ENCODE assay signal across 10 cellular contexts in the genomic region with DNA sequence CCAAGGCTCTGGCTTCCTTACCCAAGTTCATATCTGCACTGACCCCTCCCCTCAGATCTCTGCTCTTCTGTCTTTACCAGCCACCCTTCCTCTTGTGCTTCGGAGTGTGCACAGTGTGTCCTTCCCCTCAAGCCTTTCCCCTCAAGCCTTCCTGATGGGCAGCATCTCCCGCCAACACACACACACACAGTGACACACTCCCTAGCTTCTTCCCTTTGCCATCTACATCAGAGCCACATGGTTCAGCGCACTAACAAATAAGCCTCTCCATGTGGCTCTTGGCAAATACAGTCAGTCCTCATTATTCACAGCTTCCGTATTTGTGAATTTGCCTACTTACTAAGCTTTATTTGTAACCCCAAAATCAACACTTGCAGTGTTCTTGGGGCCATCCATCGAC. TPM values are rescaled to one million over a fixed set of nuclear protein-coding genes. Genes with fewer than 3 reads are reported as not detected.
DNase-seq lines count a peak whose midpoint lies in the region; ATAC-seq and TF ChIP-seq lines count a peak whose summit lies in the region.
"Had no signal": no experiment of that assay in that cellular context is flagged by ENCODE, and none has a peak within 500 bp of the region (broad histone marks: within the 10 kb centered on the region; RNA-seq: fewer than 3 reads in every experiment).

No MANE protein-coding gene starts in this region.

- peaks cover 0 to 5% (median 2%) of the 10 kb centered on the region in 3 donors for H3K27me3 Mint-ChIP-seq in CD14-positive monocyte (ENCODE audit: low read depth in 3 of 3)

- peaks cover 60% of the 10 kb centered on the region for H3K79me2 ChIP-seq in osteoblast (ENCODE audit: insufficient read depth, low read length)

- peak overlapping the region; percentile 99 to 100 (median 99) for H3K27ac Mint-ChIP-seq in CD14-positive monocyte
- H3K27ac Mint-ChIP-seq: H9 had no signal

- H3K27me3 ChIP-seq in osteoblast (ENCODE audit: insufficient read depth, low read length), result no peaks in the 10 kb centered on the region
- no peaks in the 10 kb centered on the region for H3K27me3 ChIP-seq in WERI-Rb-1 (ENCODE audit: insufficient read depth, low read depth, severe bottlenecking)

- H3K4me1 Mint-ChIP-seq in CD14-positive monocyte, result peaks cover 81% of the 10 kb centered on the region

- H4K20me1 ChIP-seq in osteoblast (ENCODE audit: insufficient read depth, low read length), result peaks cover 43% of the 10 kb centered on the region

- intact Hi-C loops in CD14-positive monocyte (cut with micrococcal nuclease), result loop anchor here (1.0 to 5.0 kb wide), 3 partner anchors 8 to 37 kb away; partner anchors contain the start of gene SH3BP5 (in 2 of the 2)

- H3K27ac ChIP-seq in osteoblast (ENCODE audit: low read depth, low read length), result peak overlapping the region; percentile 15
- H3K27ac ChIP-seq in WERI-Rb-1, result no peak overlapping the region; the same call in 1 of the 2 replicates

- H3K36me3 ChIP-seq in osteoblast (ENCODE audit: insufficient read depth, low read length) (no peaks in the 10 kb centered on the region), WERI-Rb-1 (peaks cover 30% of the 10 kb centered on the region)

- peak; percentile 92 for DNase-seq in CD14-positive monocyte (ENCODE audit: low spot score)
- DNase-seq in NOMO-1 treated with DMSO at 0.1 percent for 48 hours (lab: John Stamatoyannopoulos, UW; ENCODE audit: unreplicated experiment), result peak; percentile 66
- DNase-seq in osteoblast (ENCODE audit: insufficient read length, low spot score, missing footprints), result no peak
- DNase-seq in ureter (ENCODE audit: low spot score), result no peak
- DNase-seq in WERI-Rb-1, result no peak
- DNase-seq: COR-L47, H9 had no signal

- H3K4me1 ChIP-seq in osteoblast (ENCODE audit: insufficient read depth, low read length), result peaks cover 14% of the 10 kb centered on the region

- H3K9me3 Mint-ChIP-seq in CD14-positive monocyte, result peaks cover 0 to 4% (median 2%) of the 10 kb centered on the region in 7 donors
- H3K9me3 Mint-ChIP-seq: H9 had no signal

- peak overlapping the region; percentile 37 to 68 for H3K4me3 Mint-ChIP-seq in CD14-positive monocyte
- H3K4me3 Mint-ChIP-seq: H9 had no signal

- no peaks in the 10 kb centered on the region for H3K9me3 ChIP-seq in osteoblast (ENCODE audit: low read depth, low read length)
- no peaks in the 10 kb centered on the region for H3K9me3 ChIP-seq in WERI-Rb-1 (ENCODE audit: severe bottlenecking)

- H3K4me2 ChIP-seq in osteoblast (ENCODE audit: insufficient read depth, low read length), result no peak overlapping the region

- no peak overlapping the region for H2AFZ ChIP-seq in osteoblast (ENCODE audit: low read length)

- ATAC-seq in esophagus mucosa (peak; percentile 11), GM21423 (IDR thresholded peaks at IDR 0.05; ENCODE audit: unreplicated experiment) (no peak), GM21619 (IDR thresholded peaks at IDR 0.05; ENCODE audit: unreplicated experiment) (no peak)

- H3K4me3 ChIP-seq in osteoblast (ENCODE audit: insufficient read depth, low read length), result no peak overlapping the region
- no peak overlapping the region for H3K4me3 ChIP-seq in WERI-Rb-1 (ENCODE audit: low read depth, low read length)

- peaks cover 36 to 41% of the 10 kb centered on the region in 2 donors for H3K36me3 Mint-ChIP-seq in CD14-positive monocyte

- TF ChIP-seq CTCF in CD14-positive monocyte (IDR thresholded peaks at IDR 0.05), result no peak
- TF ChIP-seq CTCF in osteoblast (IDR thresholded peaks at IDR 0.05; ENCODE audit: extremely low read depth, low read depth, low read length), result no peak
- no peak for TF ChIP-seq CTCF in WERI-Rb-1 (IDR thresholded peaks at IDR 0.05; ENCODE audit: low read depth, low read length)

RNA-seq across cellular contexts. Expression of gene SH3BP5, which starts 37.5 kb away (rescaled TPM):
- polyA plus RNA-seq in CD14-positive monocyte, result 10 to 100 TPM; 10.7 to 22.8 TPM
- total RNA-seq in esophagus mucosa (9.3 TPM), osteoblast (65.4 and 67.3 TPM in 2 replicates), ureter (68.0 TPM)

Comparison
In these comparisons a context has a peak if more than half of its experiments do, and no peak if none do; other contexts are left out.
1. DNase-seq: peak in CD14-positive monocyte (single experiment) and NOMO-1 treated with DMSO at 0.1 percent for 48 hours (single experiment); none in osteoblast (single experiment), ureter (single experiment) and WERI-Rb-1 (single experiment).